ENCODE assay signal across 8 cellular contexts in the genomic region with DNA sequence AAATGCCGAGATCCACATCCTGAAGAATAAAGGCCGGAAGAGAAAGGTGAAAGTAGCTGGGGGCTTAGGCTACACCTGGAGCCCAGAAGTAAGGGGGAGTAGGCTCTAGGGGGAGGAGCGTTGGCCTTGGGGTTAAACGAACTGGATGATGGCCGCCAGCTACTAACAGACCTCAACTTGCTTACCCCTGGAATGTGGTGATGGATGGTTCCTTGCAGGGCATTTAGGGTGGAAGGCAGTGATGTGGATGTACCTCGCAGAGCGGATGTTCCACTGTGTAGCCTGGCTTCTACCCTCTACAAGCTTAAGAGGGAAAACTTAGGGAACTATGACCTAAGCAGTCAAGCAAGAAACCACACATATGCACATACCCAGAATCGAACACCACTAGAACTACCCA. TPM values are rescaled to one million over a fixed set of nuclear protein-coding genes. Genes with fewer than 3 reads are reported as not detected.
DNase-seq lines count a peak whose midpoint lies in the region; ATAC-seq and TF ChIP-seq lines count a peak whose summit lies in the region.

No MANE protein-coding gene starts in this region.

- peaks cover 26% of the 10 kb centered on the region for H3K36me3 Mint-ChIP-seq in CD4-positive, CD25-positive, alpha-beta regulatory T cell
- H3K36me3 Mint-ChIP-seq in chondrocyte (ENCODE audit: low read depth) = peaks cover 7% of the 10 kb centered on the region
- peaks cover 24% of the 10 kb centered on the region for H3K36me3 Mint-ChIP-seq in neural progenitor cell

- H3K27me3 ChIP-seq in CD4-positive, CD25-positive, alpha-beta regulatory T cell (ENCODE audit: control insufficient read depth, insufficient read depth, low read length) = no peaks in the 10 kb centered on the region
- H3K27me3 ChIP-seq in Karpas-422 (ENCODE audit: low read length) = no peaks in the 10 kb centered on the region
- no peaks in the 10 kb centered on the region for H3K27me3 ChIP-seq in neural progenitor cell

- H4K20me1 ChIP-seq in Karpas-422 (ENCODE audit: insufficient read depth, low read depth, low read length) (peaks cover 10% of the 10 kb centered on the region), neural progenitor cell (ENCODE audit: low read depth) (peaks cover 18% of the 10 kb centered on the region)

- peaks cover 0 to 2% (median 0%) of the 10 kb centered on the region in 7 donors for H3K9me3 Mint-ChIP-seq in CD4-positive, CD25-positive, alpha-beta regulatory T cell
- H3K9me3 Mint-ChIP-seq in chondrocyte (ENCODE audit: low read depth) = no peaks in the 10 kb centered on the region
- no peaks in the 10 kb centered on the region for H3K9me3 Mint-ChIP-seq in neural progenitor cell

- TF ChIP-seq CTCF in chondrocyte (IDR thresholded peaks at IDR 0.05) (no peak), neural progenitor cell (IDR thresholded peaks at IDR 0.05) (no peak)

- DNase-seq in CD4-positive, CD25-positive, alpha-beta regulatory T cell = no peak
- no peak for DNase-seq in Karpas-422
- DNase-seq in chondrocyte (ENCODE audit: low spot score) = no peak
- peak; percentile 8 for DNase-seq in neural progenitor cell (ENCODE audit: low spot score)
- no peak for DNase-seq in retina
- DNase-seq in islet precursor cell = no peak

- H3K4me2 ChIP-seq in Karpas-422 (ENCODE audit: low read depth, low read length, poor library complexity, severe bottlenecking) (peak overlapping the region; percentile 95), neural progenitor cell (peak overlapping the region; percentile 86)

- peak overlapping the region; percentile 99 to 100 (median 100) for H3K27ac Mint-ChIP-seq in CD4-positive, CD25-positive, alpha-beta regulatory T cell
- H3K27ac Mint-ChIP-seq in chondrocyte (ENCODE audit: unreplicated experiment) (peak overlapping the region; percentile 100), neural progenitor cell (no peak overlapping the region)

- H3K4me1 Mint-ChIP-seq in CD4-positive, CD25-positive, alpha-beta regulatory T cell = peaks cover 4 to 38% (median 25%) of the 10 kb centered on the region in 4 donors
- peaks cover 23% of the 10 kb centered on the region for H3K4me1 Mint-ChIP-seq in chondrocyte (ENCODE audit: low read depth)
- H3K4me1 Mint-ChIP-seq in neural progenitor cell = peaks cover 32% of the 10 kb centered on the region

- H3K27ac ChIP-seq in CD4-positive, CD25-positive, alpha-beta regulatory T cell (ENCODE audit: insufficient read depth, low read length, poor library complexity, severe bottlenecking) = peak overlapping the region; percentile 94
- peak overlapping the region; percentile 90 for H3K27ac ChIP-seq in Karpas-422 (ENCODE audit: low read length)
- peak overlapping the region; percentile 86 for H3K27ac ChIP-seq in neural progenitor cell

- peaks cover 57% of the 10 kb centered on the region for H3F3A ChIP-seq in neural progenitor cell (ENCODE audit: low read depth)

- H2AFZ ChIP-seq in Karpas-422 (ENCODE audit: low read length) (no peak overlapping the region), neural progenitor cell (replicated peaks) (no peak overlapping the region)

- peak overlapping the region; percentile 90 to 100 (median 100) for H3K4me3 Mint-ChIP-seq in CD4-positive, CD25-positive, alpha-beta regulatory T cell
- H3K4me3 Mint-ChIP-seq in chondrocyte (ENCODE audit: unreplicated experiment) (peak overlapping the region; percentile 100), neural progenitor cell (peak overlapping the region; percentile 84)

- H3K36me3 ChIP-seq in CD4-positive, CD25-positive, alpha-beta regulatory T cell (ENCODE audit: control insufficient read depth, insufficient read depth, low read length) = peaks cover 35% of the 10 kb centered on the region
- H3K36me3 ChIP-seq in Karpas-422 (ENCODE audit: insufficient read depth, low read length) (peaks cover 34% of the 10 kb centered on the region), neural progenitor cell (no peaks in the 10 kb centered on the region)

- H3K4me3 ChIP-seq in CD4-positive, CD25-positive, alpha-beta regulatory T cell (ENCODE audit: low read depth, low read length) = peak overlapping the region; percentile 72
- peak overlapping the region; percentile 84 for H3K4me3 ChIP-seq in Karpas-422 (ENCODE audit: low read length)
- H3K4me3 ChIP-seq in neural progenitor cell = no peak overlapping the region

- H3K9ac ChIP-seq in Karpas-422 (ENCODE audit: low read length) (peak overlapping the region; percentile 95), neural progenitor cell (no peak overlapping the region)

- no peak for ATAC-seq in CD4-positive, CD25-positive, alpha-beta regulatory T cell (ENCODE audit: low read depth in 2 of 2)
- no peak for ATAC-seq in HG03175 (IDR thresholded peaks at IDR 0.05; ENCODE audit: unreplicated experiment)
- no peak for ATAC-seq in HG02970 (IDR thresholded peaks at IDR 0.05; ENCODE audit: low FRiP score, unreplicated experiment)

- H3K79me2 ChIP-seq in Karpas-422 (ENCODE audit: low read length) = peaks cover 19% of the 10 kb centered on the region
- H3K79me2 ChIP-seq in neural progenitor cell (ENCODE audit: low read depth) = peaks cover 25% of the 10 kb centered on the region

- peaks cover 11% of the 10 kb centered on the region for H3K27me3 Mint-ChIP-seq in CD4-positive, CD25-positive, alpha-beta regulatory T cell
- H3K27me3 Mint-ChIP-seq in chondrocyte (ENCODE audit: low read depth) (no peaks in the 10 kb centered on the region), neural progenitor cell (ENCODE audit: insufficient read depth, low read depth) (peaks cover 8% of the 10 kb centered on the region)

- no peaks in the 10 kb centered on the region for H3K9me3 ChIP-seq in CD4-positive, CD25-positive, alpha-beta regulatory T cell (ENCODE audit: control insufficient read depth in 2 of 2, low read length in 2 of 2)
- H3K9me3 ChIP-seq in Karpas-422 (ENCODE audit: low read length) (no peaks in the 10 kb centered on the region), neural progenitor cell (ENCODE audit: low read depth) (no peaks in the 10 kb centered on the region)

- H3K9me2 ChIP-seq in Karpas-422 (replicated peaks; ENCODE audit: insufficient read depth, low read length) = no peaks in the 10 kb centered on the region

- H3K4me1 ChIP-seq in CD4-positive, CD25-positive, alpha-beta regulatory T cell (ENCODE audit: control insufficient read depth, insufficient read depth, low read length, poor library complexity, severe bottlenecking) = peaks cover 32% of the 10 kb centered on the region
- H3K4me1 ChIP-seq in Karpas-422 (ENCODE audit: low read length) (peaks cover 48% of the 10 kb centered on the region), neural progenitor cell (peaks cover 19% of the 10 kb centered on the region)

RNA-seq across cellular contexts. Expression of a gene that starts 2.3 kb away (rescaled TPM):
- total RNA-seq in CD4-positive, CD25-positive, alpha-beta regulatory T cell = 224 TPM
- 10 to 100 TPM; 36.9 to 62.2 (median 44.5) TPM for polyA plus RNA-seq in CD4-positive, CD25-positive, alpha-beta regulatory T cell
- total RNA-seq in Karpas-422 (2014; rRNA removed; shearing (Covaris generic); ENCODE audit: low replicate concordance) = 118 and 320 TPM in 2 replicates
- total RNA-seq in chondrocyte = 318 to 359 TPM (median 358 TPM) in 3 replicates
- total RNA-seq in neural progenitor cell (ENCODE audit: low replicate concordance) = 120 and 220 TPM in 2 replicates

RNA-seq across cellular contexts. Expression of a gene that starts 8.0 kb away (rescaled TPM):
- total RNA-seq in CD4-positive, CD25-positive, alpha-beta regulatory T cell = 1.9 TPM
- under 1 TPM in 2 of 4 donors, not detected in 2; 0.06 to 0.17 TPM for polyA plus RNA-seq in CD4-positive, CD25-positive, alpha-beta regulatory T cell
- total RNA-seq in Karpas-422 (2014; rRNA removed; shearing (Covaris generic); ENCODE audit: low replicate concordance) = 0.87 and 3.5 TPM in 2 replicates
- total RNA-seq in chondrocyte (5.2 to 9.1 TPM (median 6.1 TPM) in 3 replicates), neural progenitor cell (ENCODE audit: low replicate concordance) (23.5 and 71.4 TPM in 2 replicates)

RNA-seq across cellular contexts. Expression of a gene that starts 11.9 kb away (rescaled TPM):
- total RNA-seq in CD4-positive, CD25-positive, alpha-beta regulatory T cell = 15.6 TPM
- polyA plus RNA-seq in CD4-positive, CD25-positive, alpha-beta regulatory T cell = 10 to 100 TPM; 41.0 to 48.8 (median 45.5) TPM
- 25.4 and 69.2 TPM in 2 replicates for total RNA-seq in Karpas-422 (2014; rRNA removed; shearing (Covaris generic); ENCODE audit: low replicate concordance)
- total RNA-seq in chondrocyte (22.3 to 40.2 TPM (median 23.0 TPM) in 3 replicates), neural progenitor cell (ENCODE audit: low replicate concordance) (47.2 and 88.3 TPM in 2 replicates)

RNA-seq across cellular contexts. Expression of a gene that starts 13.5 kb away (rescaled TPM):
- total RNA-seq in CD4-positive, CD25-positive, alpha-beta regulatory T cell = 89.1 TPM
- polyA plus RNA-seq in CD4-positive, CD25-positive, alpha-beta regulatory T cell = 10 to 100 TPM; 49.4 to 65.1 (median 56.1) TPM
- total RNA-seq in Karpas-422 (2014; rRNA removed; shearing (Covaris generic); ENCODE audit: low replicate concordance) = 75.4 and 105 TPM in 2 replicates
- total RNA-seq in chondrocyte = 13.5 to 24.3 TPM (median 14.1 TPM) in 3 replicates
- 173 and 275 TPM in 2 replicates for total RNA-seq in neural progenitor cell (ENCODE audit: low replicate concordance)

RNA-seq across cellular contexts. Expression of a gene that starts 16.2 kb away (rescaled TPM):
- 163 TPM for total RNA-seq in CD4-positive, CD25-positive, alpha-beta regulatory T cell
- polyA plus RNA-seq in CD4-positive, CD25-positive, alpha-beta regulatory T cell = 100 to 1,000 TPM; 116 to 157 (median 133) TPM
- total RNA-seq in Karpas-422 (2014; rRNA removed; shearing (Covaris generic); ENCODE audit: low replicate concordance) = 7.8 and 25.7 TPM in 2 replicates
- 101 to 132 TPM (median 106 TPM) in 3 replicates for total RNA-seq in chondrocyte
- total RNA-seq in neural progenitor cell (ENCODE audit: low replicate concordance) = 2.4 and 4.4 TPM in 2 replicates
